ENCODE assay signal across 8 cellular contexts in genomic region chr12:57241556-57242310, GRCh38. TPM values are rescaled to one million over a fixed set of nuclear protein-coding genes. Genes with fewer than 3 reads are reported as not detected.
DNase-seq lines count a peak whose midpoint lies in the region; ATAC-seq, FAIRE-seq and TF ChIP-seq lines count a peak whose summit lies in the region.

No MANE protein-coding gene starts in this region.

- H3K36me3 Mint-ChIP-seq in stimulated activated memory B cell treated with anti-CD40 and anti-IgM and Interleukin-4, amounts not matched to agents 10 μg/mL and 1 μg/mL and 100 μg/mL, for 72 hours = no peaks in the 10 kb centered on the region

- no peak for TF ChIP-seq POLR2A in endothelial cell of umbilical vein (IDR thresholded peaks at IDR 0.05; ENCODE audit: low read depth, low read length)
- TF ChIP-seq POLR2A in vagina (IDR thresholded peaks at IDR 0.05) = no peak

- H3K27me3 ChIP-seq in OCI-LY1 (ENCODE audit: insufficient read depth, low read length) (no peaks in the 10 kb centered on the region), endothelial cell of umbilical vein (ENCODE audit: control insufficient read depth in 2 of 2, insufficient read depth in 2 of 2, low read length in 2 of 2) (peaks cover 52% of the 10 kb centered on the region in 2 experiments), lower lobe of right lung (ENCODE audit: low read depth) (peaks cover 74% of the 10 kb centered on the region), vagina (peaks cover 15% of the 10 kb centered on the region)

- H2AFZ ChIP-seq in OCI-LY1 (ENCODE audit: low read length) (no peak overlapping the region), endothelial cell of umbilical vein (ENCODE audit: low read depth, low read length) (no peak overlapping the region)

- BruUV-seq in endothelial cell of umbilical vein (replicated peaks; lab: Mats Ljungman, UMichigan) = no TSS peak

- ATAC-seq in stimulated activated memory B cell treated with anti-CD40 and anti-IgM and Interleukin-4, amounts not matched to agents 10 μg/mL and 1 μg/mL and 100 μg/mL, for 72 hours = no peak
- no peak for ATAC-seq in lower lobe of right lung

- peak overlapping the region; percentile 62 for H3K27ac Mint-ChIP-seq in stimulated activated memory B cell treated with anti-CD40 and anti-IgM and Interleukin-4, amounts not matched to agents 10 μg/mL and 1 μg/mL and 100 μg/mL, for 72 hours

- no peaks in the 10 kb centered on the region for H3K79me2 ChIP-seq in OCI-LY1 (ENCODE audit: insufficient read depth, low read length)
- H3K79me2 ChIP-seq in endothelial cell of umbilical vein (ENCODE audit: control insufficient read depth, insufficient read depth, low read length) = no peaks in the 10 kb centered on the region

- H3K9me3 ChIP-seq in OCI-LY1 (ENCODE audit: low read length) (no peaks in the 10 kb centered on the region), endothelial cell of umbilical vein (replicated peaks; ENCODE audit: control insufficient read depth, insufficient read depth, low read length) (no peaks in the 10 kb centered on the region), lower lobe of right lung (no peaks in the 10 kb centered on the region), vagina (no peaks in the 10 kb centered on the region)

- peaks cover 74% of the 10 kb centered on the region for H3K4me1 Mint-ChIP-seq in stimulated activated memory B cell treated with anti-CD40 and anti-IgM and Interleukin-4, amounts not matched to agents 10 μg/mL and 1 μg/mL and 100 μg/mL, for 72 hours

- H3K36me3 ChIP-seq in OCI-LY1 (ENCODE audit: insufficient read depth, low read length) (no peaks in the 10 kb centered on the region), endothelial cell of umbilical vein (ENCODE audit: control insufficient read depth in 2 of 2, extremely low read depth in 1 of 2, insufficient read depth in 2 of 2, low read length in 2 of 2) (no peaks in the 10 kb centered on the region), lower lobe of right lung (no peaks in the 10 kb centered on the region), vagina (no peaks in the 10 kb centered on the region)

- H3K9me3 Mint-ChIP-seq in stimulated activated memory B cell treated with anti-CD40 and anti-IgM and Interleukin-4, amounts not matched to agents 10 μg/mL and 1 μg/mL and 100 μg/mL, for 72 hours = no peaks in the 10 kb centered on the region

- no peak for TF ChIP-seq CTCF in OCI-LY1 (IDR thresholded peaks at IDR 0.05; ENCODE audit: low read length)
- no peak for TF ChIP-seq CTCF in endothelial cell of umbilical vein (IDR thresholded peaks at IDR 0.05; ENCODE audit: extremely low read depth in 1 of 2, insufficient read depth in 1 of 2, low read depth in 1 of 2, low read length in 2 of 2)
- TF ChIP-seq CTCF in lower lobe of right lung (IDR thresholded peaks at IDR 0.05) = no peak
- no peak for TF ChIP-seq CTCF in vagina (IDR thresholded peaks at IDR 0.05)

- H3K27ac ChIP-seq in OCI-LY1 (ENCODE audit: low read depth, low read length, poor library complexity, severe bottlenecking) = peak overlapping the region; percentile 93
- H3K27ac ChIP-seq in endothelial cell of umbilical vein (ENCODE audit: insufficient read depth, low read depth, low read length) = no peak overlapping the region
- H3K27ac ChIP-seq in lower lobe of right lung = no peak overlapping the region
- H3K27ac ChIP-seq in vagina = no peak overlapping the region

- intact Hi-C loops in endothelial cell of umbilical vein (cut with micrococcal nuclease) = loop anchor here (5.0 kb wide), 2 partner anchors 114 to 129 kb away; partner anchors contain the start of genes LRP1 and STAT6
- intact Hi-C loops in lower lobe of right lung (cut with DNase I) = no loop called here
- intact Hi-C loops in vagina (cut with DNase I) = loop anchor here (5.0 kb wide), 1 partner anchor 34 kb away; no protein-coding TSS in a partner anchor

- H3K9me2 ChIP-seq in OCI-LY1 (ENCODE audit: low read depth, low read length) = no peaks in the 10 kb centered on the region

- peak overlapping the region; percentile 77 for H3K4me3 Mint-ChIP-seq in stimulated activated memory B cell treated with anti-CD40 and anti-IgM and Interleukin-4, amounts not matched to agents 10 μg/mL and 1 μg/mL and 100 μg/mL, for 72 hours

- no peaks in the 10 kb centered on the region for H3K9me1 ChIP-seq in endothelial cell of umbilical vein (replicated peaks; ENCODE audit: control insufficient read depth, extremely low read depth, insufficient read depth, low read length)

- CTCF ChIA-PET in endothelial cell of umbilical vein (lab: Charles Lee) = interaction anchor here (1.4 to 10.7 kb wide), 17 partner anchors 8 to 217 kb away, joined by 4 to 214 read pairs (median 7); partner anchors contain the start of genes GLI1, NXPH4, SHMT2 and STAC3

- H3K4me3 ChIP-seq in OCI-LY1 (ENCODE audit: low read depth, low read length, poor library complexity, severe bottlenecking) (peak overlapping the region; percentile 61), endothelial cell of umbilical vein (replicated peaks in 1 of 3; ENCODE audit: insufficient read depth in 1 of 3, low read depth in 1 of 3, low read length in 3 of 3) (no peak overlapping the region), lower lobe of right lung (no peak overlapping the region), vagina (no peak overlapping the region)

- no peak for FAIRE-seq in endothelial cell of umbilical vein (lab: Jason Lieb, UNC)

- POLR2A ChIA-PET in endothelial cell of umbilical vein (lab: Charles Lee) = interaction anchor here (0.9 to 1.5 kb wide), 2 partner anchors 12 to 28 kb away, joined by 3 to 4 read pairs; partner anchors contain the start of gene SHMT2

- peak overlapping the region; percentile 78 for H3K4me2 ChIP-seq in OCI-LY1 (ENCODE audit: low read length)
- H3K4me2 ChIP-seq in endothelial cell of umbilical vein (ENCODE audit: insufficient read depth, low read length) = no peak overlapping the region

- no peaks in the 10 kb centered on the region for H4K20me1 ChIP-seq in OCI-LY1 (ENCODE audit: insufficient read depth, low read length)
- H4K20me1 ChIP-seq in endothelial cell of umbilical vein (replicated peaks; ENCODE audit: control insufficient read depth, extremely low read depth, insufficient read depth, low read length) = no peaks in the 10 kb centered on the region

- no peaks in the 10 kb centered on the region for H3F3A ChIP-seq in OCI-LY1 (ENCODE audit: insufficient read depth, low read length)

- DNase-seq in activated CD8-positive, alpha-beta memory T cell treated with anti-CD3 and anti-CD28 coated beads for 24 hours = peak; percentile 62
- DNase-seq in activated CD8-positive, alpha-beta memory T cell treated with anti-CD3 and anti-CD28 coated beads, Interleukin-2, amount 50 U/mL, for 4 hours = no peak
- DNase-seq in endothelial cell of umbilical vein (ENCODE audit: low read depth, low spot score) (no peak), Kasumi-1 (lab: John Stamatoyannopoulos, UW) (no peak), lower lobe of right lung (no peak), vagina (ENCODE audit: extremely low spot score in 2 of 2) (no peak)

- peaks cover 29% of the 10 kb centered on the region for H3K27me3 Mint-ChIP-seq in stimulated activated memory B cell treated with anti-CD40 and anti-IgM and Interleukin-4, amounts not matched to agents 10 μg/mL and 1 μg/mL and 100 μg/mL, for 72 hours

- peaks cover 66% of the 10 kb centered on the region for H3K4me1 ChIP-seq in OCI-LY1 (ENCODE audit: insufficient read depth, low read length, severe bottlenecking)
- H3K4me1 ChIP-seq in endothelial cell of umbilical vein (ENCODE audit: control insufficient read depth, extremely low read depth, insufficient read depth, low read length) = peaks cover 28% of the 10 kb centered on the region
- H3K4me1 ChIP-seq in lower lobe of right lung = peaks cover 69% of the 10 kb centered on the region
- H3K4me1 ChIP-seq in vagina = peaks cover 72% of the 10 kb centered on the region

- H3K9ac ChIP-seq in OCI-LY1 (ENCODE audit: low read length) = peak overlapping the region; percentile 79
- H3K9ac ChIP-seq in endothelial cell of umbilical vein (replicated peaks; ENCODE audit: extremely low read depth, insufficient read depth, low read length) = no peak overlapping the region

- dilution Hi-C loops in endothelial cell of umbilical vein (cut with MboI; ENCODE audit: extremely low pct_ligation_motif_present, low sequenced_read_pairs) = no loop called here

TF ChIP-seq in endothelial cell of umbilical vein, 7 proteins besides CTCF, POLR2A, EP300 and RAD21 (continues in another document):
- peak; percentile 90 for TF ChIP-seq EZH2 (IDR thresholded peaks at IDR 0.05; ENCODE audit: borderline replicate concordance, low read depth, low read length, severe bottlenecking)

RNA-seq across cellular contexts. Expression of gene STAC3, which starts 9.3 kb away (rescaled TPM):
- total RNA-seq in endothelial cell of umbilical vein = 0.55 and 1.0 TPM in 2 replicates
- polyA plus RNA-seq in endothelial cell of umbilical vein = 0.08 and 0.36 TPM in 2 replicates
- 0.18 and 0.35 TPM in 2 replicates for polyA plus RNA-seq in endothelial cell of umbilical vein (2011; cell fraction: cytosol; rRNA removed)
- 1.6 and 2.2 TPM in 2 replicates for polyA plus RNA-seq in endothelial cell of umbilical vein (2011; cell fraction: nucleus; rRNA removed)
- polyA plus RNA-seq in endothelial cell of umbilical vein (2012) = 0.60 TPM in 2 replicates
- polyA minus RNA-seq in endothelial cell of umbilical vein = not detected in 2 replicates
- not detected for polyA minus RNA-seq in endothelial cell of umbilical vein (2011; cell fraction: cytosol; rRNA and poly(A)+ RNA removed)
- polyA minus RNA-seq in endothelial cell of umbilical vein (2011; cell fraction: nucleus; rRNA and poly(A)+ RNA removed) = 1.4 and 1.6 TPM in 2 replicates
- total RNA-seq in lower lobe of right lung = 8.7 TPM
- total RNA-seq in vagina = 0.74 TPM

RNA-seq across cellular contexts. Expression of gene SHMT2, which starts 12.2 kb away (rescaled TPM):
- total RNA-seq in endothelial cell of umbilical vein (148 and 155 TPM in 2 replicates), lower lobe of right lung (66.6 TPM), vagina (54.0 TPM)
- polyA plus RNA-seq in endothelial cell of umbilical vein = 243 and 287 TPM in 2 replicates
- 200 and 222 TPM in 2 replicates for polyA plus RNA-seq in endothelial cell of umbilical vein (2011; cell fraction: cytosol; rRNA removed)
- 221 and 233 TPM in 2 replicates for polyA plus RNA-seq in endothelial cell of umbilical vein (2011; cell fraction: nucleus; rRNA removed)
- 126 and 146 TPM in 2 replicates for polyA plus RNA-seq in endothelial cell of umbilical vein (2012)
- 158 and 166 TPM in 2 replicates for polyA minus RNA-seq in endothelial cell of umbilical vein
- polyA minus RNA-seq in endothelial cell of umbilical vein (2011; cell fraction: cytosol; rRNA and poly(A)+ RNA removed) = 225 TPM
- polyA minus RNA-seq in endothelial cell of umbilical vein (2011; cell fraction: nucleus; rRNA and poly(A)+ RNA removed) = 89.4 and 105 TPM in 2 replicates

RNA-seq across cellular contexts. Expression of gene NXPH4, which starts 25.1 kb away (rescaled TPM):
- total RNA-seq in endothelial cell of umbilical vein = not detected in 2 replicates
- 0.07 TPM in 1 of 2 replicates, not detected in the other for polyA plus RNA-seq in endothelial cell of umbilical vein
- 0.04 and 0.06 TPM in 2 replicates for polyA plus RNA-seq in endothelial cell of umbilical vein (2011; cell fraction: cytosol; rRNA removed)
- not detected in 2 replicates for polyA plus RNA-seq in endothelial cell of umbilical vein (2011; cell fraction: nucleus; rRNA removed)
- not detected in 2 replicates for polyA plus RNA-seq in endothelial cell of umbilical vein (2012)
- 0.11 TPM in 1 of 2 replicates, not detected in the other for polyA minus RNA-seq in endothelial cell of umbilical vein
- polyA minus RNA-seq in endothelial cell of umbilical vein (2011; cell fraction: cytosol; rRNA and poly(A)+ RNA removed) = 2.8 TPM
- not detected in 2 replicates for polyA minus RNA-seq in endothelial cell of umbilical vein (2011; cell fraction: nucleus; rRNA and poly(A)+ RNA removed)
- not detected for total RNA-seq in lower lobe of right lung
- total RNA-seq in vagina = 3.2 TPM
